ENCODE assay signal across 17 cellular contexts in the genomic region with DNA sequence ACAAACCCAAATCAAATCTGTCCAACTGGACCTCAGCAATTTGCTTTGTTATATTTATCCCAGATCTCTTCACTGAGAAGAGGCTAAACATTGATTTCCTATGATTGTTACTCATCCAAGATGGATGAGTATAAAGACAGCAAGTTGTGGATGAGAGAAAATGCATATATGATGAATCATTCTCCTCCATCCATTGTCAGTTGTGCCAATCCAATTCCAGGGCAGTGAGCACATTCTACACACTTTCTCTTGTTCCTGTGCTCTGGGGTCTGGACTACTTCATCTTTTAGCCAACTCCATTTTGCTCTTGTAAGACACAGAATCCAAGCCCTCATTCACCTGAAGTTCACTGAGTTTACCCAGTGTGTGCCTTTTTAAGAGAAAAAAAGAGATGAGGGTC.
DNase-seq lines count a peak whose midpoint lies in the region; ATAC-seq, FAIRE-seq and TF ChIP-seq lines count a peak whose summit lies in the region.
"Had no signal": no experiment of that assay in that cellular context is flagged by ENCODE, and none has a peak within 500 bp of the region (broad histone marks: within the 10 kb centered on the region; RNA-seq: fewer than 3 reads in every experiment).

No MANE protein-coding gene starts in this region.

- H3K9me3 ChIP-seq in upper lobe of left lung (peaks cover 0 to 8% (median 4%) of the 10 kb centered on the region in 4 donors), heart left ventricle (peaks cover 0 to 16% (median 3%) of the 10 kb centered on the region in 12 donors)
- H3K9me3 ChIP-seq: thyroid gland had no signal

- H3K4me3 ChIP-seq in ACC112 (ENCODE audit: low read depth, low read length), result no peak overlapping the region
- no peak overlapping the region for H3K4me3 ChIP-seq in astrocyte of the cerebellum (ENCODE audit: low read depth, low read length)
- H3K4me3 ChIP-seq in foreskin fibroblast (ENCODE audit: low read depth in 1 of 2, low read length in 2 of 2), result no peak overlapping the region
- H3K4me3 ChIP-seq in upper lobe of left lung, result no peak overlapping the region
- H3K4me3 ChIP-seq in heart left ventricle, result no peak overlapping the region
- H3K4me3 ChIP-seq: thyroid gland had no signal

- in situ Hi-C loops in astrocyte of the cerebellum (cut with HindIII; ENCODE audit: low sequenced_read_pairs), result loop anchor here (10.0 kb wide), 1 partner anchor 112 kb away; no protein-coding TSS in a partner anchor

- H3K27me3 ChIP-seq in ACC112 (ENCODE audit: insufficient read depth, low read length) (no peaks in the 10 kb centered on the region), upper lobe of left lung (no peaks in the 10 kb centered on the region), heart left ventricle (no peaks in the 10 kb centered on the region)
- H3K27me3 ChIP-seq: thyroid gland had no signal

- H3K27ac ChIP-seq in ACC112 (ENCODE audit: low read depth, low read length) (peak overlapping the region; percentile 34; the same call in 1 of the 2 replicates), upper lobe of left lung (no peak overlapping the region), heart left ventricle (no peak overlapping the region)
- H3K27ac ChIP-seq: thyroid gland had no signal

- H3K4me1 ChIP-seq in ACC112 (ENCODE audit: control insufficient read depth, insufficient read depth, low read length, unreplicated experiment) (peaks cover 22% of the 10 kb centered on the region), upper lobe of left lung (no peaks in the 10 kb centered on the region), heart left ventricle (peaks cover 0 to 6% (median 0%) of the 10 kb centered on the region in 12 donors)
- H3K4me1 ChIP-seq: thyroid gland had no signal

- no peak for TF ChIP-seq CTCF in astrocyte of the cerebellum (IDR thresholded peaks at IDR 0.05; ENCODE audit: low read depth, low read length, missing control alignments)
- no peak for TF ChIP-seq CTCF in foreskin fibroblast (IDR thresholded peaks at IDR 0.05; ENCODE audit: low read depth, low read length)
- TF ChIP-seq CTCF in upper lobe of left lung (IDR thresholded peaks at IDR 0.05), result no peak
- no peak for TF ChIP-seq CTCF in heart left ventricle (IDR thresholded peaks at IDR 0.05)

- intact Hi-C loops in heart left ventricle (cut with DNase I), result no loop called here

- TF ChIP-seq EP300 in upper lobe of left lung (IDR thresholded peaks at IDR 0.05), result no peak

- no peak for ATAC-seq in upper lobe of left lung (ENCODE audit: low FRiP score in 2 of 2)
- no peak for ATAC-seq in GM21723 (IDR thresholded peaks at IDR 0.05; ENCODE audit: unreplicated experiment)
- no peak for ATAC-seq in heart left ventricle
- ATAC-seq: esophagus mucosa, Right ventricle myocardium inferior had no signal

- H3K36me3 ChIP-seq in ACC112 (ENCODE audit: insufficient read depth, low read length), result peaks cover 7% of the 10 kb centered on the region; the same call in 1 of the 2 replicates
- H3K36me3 ChIP-seq in upper lobe of left lung, result no peaks in the 10 kb centered on the region
- peaks cover 0 to 11% (median 5%) of the 10 kb centered on the region in 9 donors for H3K36me3 ChIP-seq in heart left ventricle
- H3K36me3 ChIP-seq: thyroid gland had no signal

- DNase-seq in HTR-8/SVneo (ENCODE audit: insufficient read length, low spot score) (peak; percentile 84), astrocyte of the cerebellum (ENCODE audit: low read depth) (peak; percentile 22), foreskin fibroblast (peak; percentile 65 to 79), SKM-1 treated with dmso at 0.1 percent for 144 hours (lab: John Stamatoyannopoulos, UW; ENCODE audit: unreplicated experiment) (no peak), upper lobe of left lung (no peak), heart left ventricle (no peak)
- DNase-seq: activated CD4-positive, alpha-beta T cell treated with anti-CD3 and anti-CD28 coated beads for 48 hours; activated naive CD4-positive, alpha-beta T cell treated with anti-CD3 and anti-CD28 coated beads, Interleukin-2, amount 10 ng/mL, durations not matched to agents 7 days and 5 days; NCI-H1048; nephron progenitor cell; stimulated activated CD4-positive, alpha-beta T cell treated with anti-CD3 and anti-CD28 coated beads, Interleukin-4, amount 100 ng/mL, for 1 hour; T-helper 9 cell; thyroid gland had no signal

- H2AFZ ChIP-seq in ACC112 (ENCODE audit: low read length, unreplicated experiment), result no peak overlapping the region

- peak; percentile 98 for FAIRE-seq in HTR-8/SVneo (lab: Jason Lieb, UNC)

- H3K79me2 ChIP-seq in ACC112 (ENCODE audit: control insufficient read depth, insufficient read depth, low read length, unreplicated experiment), result no peaks in the 10 kb centered on the region

- TF ChIP-seq POLR2A in upper lobe of left lung (IDR thresholded peaks at IDR 0.05), result no peak
- no peak for TF ChIP-seq POLR2A in heart left ventricle (IDR thresholded peaks at IDR 0.05)

Comparison
In these comparisons a context has a peak if more than half of its experiments do, and no peak if none do; other contexts are left out.
1. DNase-seq: peak in HTR-8/SVneo (single experiment), astrocyte of the cerebellum (single experiment) and foreskin fibroblast (2 of 2); none in SKM-1 treated with dmso at 0.1 percent for 144 hours (single experiment), upper lobe of left lung (0 of 2) and heart left ventricle (0 of 5).